Comparison of ENCODE assay signal across 18 cellular contexts in the genomic region with DNA sequence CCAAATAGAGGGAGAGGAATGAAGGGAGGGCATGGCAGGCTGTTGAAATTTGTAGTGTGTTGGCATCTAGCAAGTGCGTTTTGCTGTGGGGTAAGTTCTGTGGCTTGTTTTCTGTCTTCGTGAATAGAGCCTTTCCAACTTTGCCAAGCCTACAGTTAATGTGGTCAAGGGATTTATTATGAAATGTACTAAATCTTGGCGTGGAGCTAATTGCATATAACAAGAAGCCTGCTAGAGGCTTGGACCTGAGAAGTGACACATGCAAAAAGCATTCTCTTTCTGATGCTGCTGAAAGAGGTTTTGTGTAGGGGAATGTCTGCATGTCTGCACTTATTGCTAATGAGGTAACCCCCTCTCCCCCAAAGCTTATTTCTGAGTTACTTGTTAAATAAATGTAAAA.
A peak's percentile ranks its signal among the peaks of the same experiment; 100 is the strongest.
DNase-seq lines count a peak whose midpoint lies in the region; ATAC-seq, FAIRE-seq and TF ChIP-seq lines count a peak whose summit lies in the region.
"Had no signal": no experiment of that assay in that cellular context is flagged by ENCODE, and none has a peak within 500 bp of the region (broad histone marks: within the 10 kb centered on the region; RNA-seq: fewer than 3 reads in every experiment).

No MANE protein-coding gene starts in this region.

- intact Hi-C loops in kidney (cut with DNase I): no loop called here

- H3K27me3 ChIP-seq in RWPE2 (ENCODE audit: insufficient read depth, poor library complexity, severe bottlenecking): no peaks in the 10 kb centered on the region
- H3K27me3 ChIP-seq: body of pancreas, pancreas, upper lobe of left lung had no signal

- ATAC-seq in RWPE2 (ENCODE audit: low read depth): peak; percentile 61
- ATAC-seq: body of pancreas, pancreas had no signal

- H3K4me1 ChIP-seq in RWPE2 (ENCODE audit: insufficient read depth, poor library complexity, severe bottlenecking): no peaks in the 10 kb centered on the region
- H3K4me1 ChIP-seq in kidney (ENCODE audit: control insufficient read depth in 1 of 2, insufficient read depth in 1 of 2, low read depth in 1 of 2, low read length in 2 of 2): no peaks in the 10 kb centered on the region
- H3K4me1 ChIP-seq: body of pancreas, pancreas, upper lobe of left lung had no signal

- H3K27ac ChIP-seq in RWPE2 (ENCODE audit: poor library complexity, severe bottlenecking) (no peak overlapping the region), kidney (ENCODE audit: low read depth in 2 of 2, low read length in 2 of 2) (no peak overlapping the region)
- H3K27ac ChIP-seq: body of pancreas, pancreas, upper lobe of left lung had no signal

- TF ChIP-seq CTCF in AG10803 (conservative IDR thresholded peaks at IDR 0.05; ENCODE audit: low read length) (no peak), RWPE2 (IDR thresholded peaks at IDR 0.05; ENCODE audit: poor library complexity, severe bottlenecking) (no peak), epithelial cell of esophagus (IDR thresholded peaks at IDR 0.05; ENCODE audit: insufficient read depth, low read depth, low read length, missing control alignments) (no peak), GM13977 (IDR thresholded peaks at IDR 0.05; ENCODE audit: extremely low read depth, insufficient read depth, missing control alignments) (no peak), kidney (IDR thresholded peaks at IDR 0.05; ENCODE audit: borderline replicate concordance, extremely low read depth, insufficient read depth) (no peak)

- no peak overlapping the region for H3K9ac ChIP-seq in kidney (ENCODE audit: low read length in 2 of 2)

- DNase-seq in AG10803 (ENCODE audit: low read depth) (peak; percentile 90), RWPE2 (ENCODE audit: low spot score) (no peak), epithelial cell of esophagus (ENCODE audit: low read depth) (peak; percentile 64), myocyte (ENCODE audit: low read depth) (peak; percentile 54), NCI-H146 treated with DMSO at 0.1 percent for 48 hours (lab: John Stamatoyannopoulos, UW; ENCODE audit: unreplicated experiment) (no peak), GM13977 (ENCODE audit: low spot score) (no peak), NCI-H1694 (lab: John Stamatoyannopoulos, UW) (no peak), kidney (no peak)
- DNase-seq: activated CD4-positive, alpha-beta T cell treated with anti-CD3 and anti-CD28 coated beads, Interleukin-2, amount 50 U/mL, for 4 hours; AML-193; body of pancreas; DMS153; KG1; NCI-H187; NCI-H526 treated with DMSO at 0.1 percent for 48 hours; pancreas; upper lobe of left lung had no signal

- H3K9me3 ChIP-seq in RWPE2 (ENCODE audit: severe bottlenecking) (no peaks in the 10 kb centered on the region), kidney (ENCODE audit: control insufficient read depth in 1 of 2, low read length in 2 of 2) (peaks cover 0 to 4% of the 10 kb centered on the region in 2 donors)
- H3K9me3 ChIP-seq: body of pancreas, pancreas, upper lobe of left lung had no signal

- H3K4me3 ChIP-seq in AG10803 (ENCODE audit: low read length): no peak overlapping the region
- no peak overlapping the region for H3K4me3 ChIP-seq in RWPE2 (ENCODE audit: severe bottlenecking)
- no peak overlapping the region for H3K4me3 ChIP-seq in epithelial cell of esophagus (ENCODE audit: low read length)
- no peak overlapping the region for H3K4me3 ChIP-seq in kidney (ENCODE audit: low read length in 2 of 2)
- H3K4me3 ChIP-seq: body of pancreas, pancreas, upper lobe of left lung had no signal

- no peak for FAIRE-seq in kidney (lab: Jason Lieb, UNC)
- FAIRE-seq: endometrium, pancreas had no signal

- no peaks in the 10 kb centered on the region for H3K36me3 ChIP-seq in RWPE2 (ENCODE audit: low read depth)
- no peaks in the 10 kb centered on the region for H3K36me3 ChIP-seq in kidney (ENCODE audit: control insufficient read depth in 1 of 2, insufficient read depth in 2 of 2, low read length in 2 of 2)
- H3K36me3 ChIP-seq: pancreas, upper lobe of left lung had no signal

- in situ Hi-C loops in GM13977 (cut with MboI; ENCODE audit: low pct_unique_long_range_greater_than_20kb, low sequenced_read_pairs, unreplicated experiment): no loop called here

Comparison
In these comparisons a context has a peak if more than half of its experiments do, and no peak if none do; other contexts are left out.
1. DNase-seq: peak in AG10803 (single experiment), epithelial cell of esophagus (single experiment) and myocyte (single experiment); none in RWPE2 (single experiment), NCI-H146 treated with DMSO at 0.1 percent for 48 hours (single experiment), GM13977 (single experiment), NCI-H1694 (single experiment) and kidney (single experiment).